In genomic region chr1:46118856-46119255, GRCh38 we compare ENCODE assay signal across 26 cellular contexts. TPM values are rescaled to one million over a fixed set of nuclear protein-coding genes. Genes with fewer than 3 reads are reported as not detected.
DNase-seq lines count a peak whose midpoint lies in the region; ATAC-seq, FAIRE-seq and TF ChIP-seq lines count a peak whose summit lies in the region.
"Had no signal": no experiment of that assay in that cellular context is flagged by ENCODE, and none has a peak within 500 bp of the region (broad histone marks: within the 10 kb centered on the region; RNA-seq: fewer than 3 reads in every experiment).

No MANE protein-coding gene starts in this region.

- TF ChIP-seq POLR2A in heart left ventricle (IDR thresholded peaks at IDR 0.05), result no peak
- no peak for TF ChIP-seq POLR2A in GM12892 (IDR thresholded peaks at IDR 0.05; ENCODE audit: low read depth, low read length)

- peaks cover 0 to 45% (median 14%) of the 10 kb centered on the region in 12 donors for H3K4me1 ChIP-seq in heart left ventricle
- peaks cover 21% of the 10 kb centered on the region for H3K4me1 ChIP-seq in Loucy (ENCODE audit: insufficient read depth, low read length, poor library complexity, severe bottlenecking)
- H3K4me1 ChIP-seq in effector memory CD4-positive, alpha-beta T cell (ENCODE audit: control insufficient read depth, insufficient read depth, low read length, poor library complexity, severe bottlenecking), result no peaks in the 10 kb centered on the region
- H3K4me1 ChIP-seq: A549, BE2C, HAP-1 had no signal

- no peak for TF ChIP-seq CTCF in heart left ventricle (IDR thresholded peaks at IDR 0.05)
- TF ChIP-seq CTCF in Loucy (conservative IDR thresholded peaks at IDR 0.05; ENCODE audit: low read length), result no peak

- FAIRE-seq in GM12892 (lab: Jason Lieb, UNC), result peak; percentile 9
- FAIRE-seq: A549, D721Med, GM12878, GM18507, H54 had no signal

- H3K79me2 ChIP-seq in Loucy (ENCODE audit: insufficient read depth, low read length), result peaks cover 100% of the 10 kb centered on the region

- no peak overlapping the region for H3K27ac ChIP-seq in heart left ventricle
- H3K27ac ChIP-seq in effector memory CD4-positive, alpha-beta T cell (ENCODE audit: insufficient read depth, low read length, poor library complexity, severe bottlenecking), result no peak overlapping the region
- H3K27ac ChIP-seq: A549; BLaER1 treated with 17β-estradiol and CSF1 and Interleukin-3, amounts not matched to agents 10 nM and 100 nM had no signal

- no peaks in the 10 kb centered on the region for H3K27me3 ChIP-seq in heart left ventricle
- no peaks in the 10 kb centered on the region for H3K27me3 ChIP-seq in Loucy (ENCODE audit: insufficient read depth, low read length, poor library complexity, severe bottlenecking)
- H3K27me3 ChIP-seq in effector memory CD4-positive, alpha-beta T cell (replicated peaks; ENCODE audit: control insufficient read depth, insufficient read depth, low read length, poor library complexity, severe bottlenecking), result no peaks in the 10 kb centered on the region
- H3K27me3 ChIP-seq: BE2C; BLaER1 treated with 17β-estradiol and CSF1 and Interleukin-3, amounts not matched to agents 10 nM and 100 nM had no signal

- DNase-seq in heart left ventricle (no peak), cardiac septum (ENCODE audit: low spot score) (no peak), GM12892 (ENCODE audit: insufficient read length) (no peak), cerebellar cortex (ENCODE audit: low spot score) (no peak)
- no peak for DNase-seq in effector memory CD4-positive, alpha-beta T cell
- DNase-seq: 8988T; ACHN; AML-193; BE2C; CD4-positive, alpha-beta T cell; CD8-positive, alpha-beta memory T cell; DMS 273 treated with DMSO at 0.1 percent for 48 hours; DMS79; EL; GDM1; GOT3; HFFc6 had no signal

- peak overlapping the region; percentile 35 for H3K4me2 ChIP-seq in Loucy (ENCODE audit: low read depth, low read length, poor library complexity, severe bottlenecking)
- H3K4me2 ChIP-seq: A549; BLaER1 treated with 17β-estradiol and CSF1 and Interleukin-3, amounts not matched to agents 10 nM and 100 nM had no signal

- no peak overlapping the region for H3K4me3 ChIP-seq in heart left ventricle
- no peak overlapping the region for H3K4me3 ChIP-seq in Loucy (ENCODE audit: low read length, poor library complexity, severe bottlenecking)
- H3K4me3 ChIP-seq in effector memory CD4-positive, alpha-beta T cell (ENCODE audit: insufficient read depth, low read depth, low read length, poor library complexity, severe bottlenecking), result no peak overlapping the region
- H3K4me3 ChIP-seq: A549; BLaER1 treated with 17β-estradiol and CSF1 and Interleukin-3, amounts not matched to agents 10 nM and 100 nM; GM12878; HAP-1 had no signal

- peak; percentile 22 to 55 (median 29) for ATAC-seq in heart left ventricle
- ATAC-seq: A549 had no signal

- no peaks in the 10 kb centered on the region for H3K9me2 ChIP-seq in Loucy (replicated peaks; ENCODE audit: low read depth, low read length)

- H3K9ac ChIP-seq in Loucy (ENCODE audit: low read depth, low read length, poor library complexity, severe bottlenecking), result no peak overlapping the region
- H3K9ac ChIP-seq: BLaER1 treated with 17β-estradiol and CSF1 and Interleukin-3, amounts not matched to agents 10 nM and 100 nM had no signal

- no peaks in the 10 kb centered on the region for H3F3A ChIP-seq in Loucy (ENCODE audit: low read depth)

- peaks cover 93% of the 10 kb centered on the region for H4K20me1 ChIP-seq in Loucy (ENCODE audit: insufficient read depth, low read length, poor library complexity, severe bottlenecking)

- H2AFZ ChIP-seq in Loucy (ENCODE audit: low read length), result no peak overlapping the region

- intact Hi-C loops in heart left ventricle (cut with DNase I), result no loop called here
- intact Hi-C loops in cardiac septum (cut with DNase I), result no loop called here

- H3K36me3 ChIP-seq in heart left ventricle (peaks cover 0 to 17% (median 0%) of the 10 kb centered on the region in 9 donors), Loucy (ENCODE audit: insufficient read depth, low read length) (peaks cover 4% of the 10 kb centered on the region; the same call in 1 of the 2 replicates)
- no peaks in the 10 kb centered on the region for H3K36me3 ChIP-seq in effector memory CD4-positive, alpha-beta T cell (ENCODE audit: control insufficient read depth, insufficient read depth, low read length)
- H3K36me3 ChIP-seq: BE2C, HAP-1 had no signal

- H3K9me3 ChIP-seq in heart left ventricle (no peaks in the 10 kb centered on the region), Loucy (ENCODE audit: insufficient read depth, low read depth, low read length) (no peaks in the 10 kb centered on the region)
- H3K9me3 ChIP-seq in effector memory CD4-positive, alpha-beta T cell (ENCODE audit: control insufficient read depth, low read length), result no peaks in the 10 kb centered on the region
- H3K9me3 ChIP-seq: A549; BE2C; BLaER1 treated with 17β-estradiol and CSF1 and Interleukin-3, amounts not matched to agents 10 nM and 100 nM; HAP-1 had no signal

RNA-seq across cellular contexts. Expression of gene PIK3R3, which starts 13.6 kb away (rescaled TPM):
- total RNA-seq in heart left ventricle (10 to 100 TPM; 24.6 to 54.1 (median 41.9) TPM), cardiac septum (55.3 TPM)
- polyA plus RNA-seq in heart left ventricle, result 10 to 100 TPM; 11.8 to 49.0 TPM
- polyA plus RNA-seq in GM12892 (2012; ENCODE audit: missing spikeins), result 7.7 TPM

RNA-seq across cellular contexts. Expression of gene TSPAN1, which starts 56.0 kb away (rescaled TPM):
- total RNA-seq in heart left ventricle (1 to 10 TPM in 5 of 9 donors, under 1 TPM in 4; 0.63 to 3.5 (median 1.1) TPM), cardiac septum (3.0 TPM)
- polyA plus RNA-seq in heart left ventricle, result 1 to 10 TPM in 1 of 2 donors, under 1 TPM in 1; 0.65 to 5.5 TPM
- 0.34 TPM for polyA plus RNA-seq in GM12892 (2012; ENCODE audit: missing spikeins)
- total RNA-seq: CD4-positive, alpha-beta T cell; CD8-positive, alpha-beta memory T cell had no signal
- polyA plus RNA-seq: CD14-positive monocyte; CD8-positive, alpha-beta memory T cell had no signal

RNA-seq across cellular contexts. Expression of gene P3R3URF, which starts 57.4 kb away (rescaled TPM):
- total RNA-seq in heart left ventricle (not detected), cardiac septum (not detected)
- not detected for polyA plus RNA-seq in heart left ventricle
- polyA plus RNA-seq in GM12892 (2012; ENCODE audit: missing spikeins), result not detected
- total RNA-seq: CD4-positive, alpha-beta T cell; CD8-positive, alpha-beta memory T cell; GM12878; HFFc6 had no signal
- polyA plus RNA-seq: A549; CD14-positive monocyte; CD8-positive, alpha-beta memory T cell; GM12878 had no signal
